ENCODE assay signal across 23 cellular contexts in genomic region chr12:120650249-120650690, GRCh38. TPM values are rescaled to one million over a fixed set of nuclear protein-coding genes. Genes with fewer than 3 reads are reported as not detected.
DNase-seq lines count a peak whose midpoint lies in the region; ATAC-seq and TF ChIP-seq lines count a peak whose summit lies in the region.
"Had no signal": no experiment of that assay in that cellular context is flagged by ENCODE, and none has a peak within 500 bp of the region (broad histone marks: within the 10 kb centered on the region; RNA-seq: fewer than 3 reads in every experiment).

No MANE protein-coding gene starts in this region.

- peaks cover 25% of the 10 kb centered on the region for H3K27me3 Mint-ChIP-seq in neural progenitor cell (ENCODE audit: insufficient read depth, low read depth)
- peaks cover 28 to 92% (median 39%) of the 10 kb centered on the region in 5 donors for H3K27me3 Mint-ChIP-seq in naive thymus-derived CD8-positive, alpha-beta T cell

- H2AFZ ChIP-seq in neural progenitor cell (replicated peaks) (no peak overlapping the region), PC-9 (no peak overlapping the region)

- H4K20me1 ChIP-seq in neural progenitor cell (ENCODE audit: low read depth) (no peaks in the 10 kb centered on the region), PC-9 (ENCODE audit: insufficient read depth) (no peaks in the 10 kb centered on the region)

- H3K36me3 Mint-ChIP-seq in neural progenitor cell: no peaks in the 10 kb centered on the region
- peaks cover 0 to 5% (median 0%) of the 10 kb centered on the region in 3 donors for H3K36me3 Mint-ChIP-seq in naive thymus-derived CD8-positive, alpha-beta T cell
- H3K36me3 Mint-ChIP-seq: activated naive CD4-positive, alpha-beta T cell treated with anti-CD3 and anti-CD28 coated beads, Interleukin-2, amount 10 ng/mL, durations not matched to agents 7 days and 5 days; CD8-positive, alpha-beta memory T cell had no signal

- TF ChIP-seq CTCF in heart left ventricle (IDR thresholded peaks at IDR 0.05) (no peak), neural progenitor cell (IDR thresholded peaks at IDR 0.05) (no peak), vagina (IDR thresholded peaks at IDR 0.05) (no peak), PC-9 (conservative IDR thresholded peaks at IDR 0.05) (no peak)

- WGBS in heart left ventricle, 4 donors: 45 to 58% (median 50%) methylated on average over 12 of the region's 12 CpGs

- CTCF ChIA-PET in PC-9 (lab: Charles Lee): interaction anchor here (0.6 to 0.7 kb wide), 3 partner anchors 67 to 1590 kb away, joined by 3 to 6 read pairs (median 5); no protein-coding TSS in a partner anchor

- H3K4me3 Mint-ChIP-seq in neural progenitor cell: peak overlapping the region; percentile 59
- H3K4me3 Mint-ChIP-seq in naive thymus-derived CD8-positive, alpha-beta T cell: no peak overlapping the region
- H3K4me3 Mint-ChIP-seq: activated naive CD4-positive, alpha-beta T cell treated with anti-CD3 and anti-CD28 coated beads, Interleukin-2, amount 10 ng/mL, durations not matched to agents 7 days and 5 days; CD8-positive, alpha-beta memory T cell had no signal

- H3F3A ChIP-seq in neural progenitor cell (ENCODE audit: low read depth): peaks cover 19% of the 10 kb centered on the region
- H3F3A ChIP-seq in PC-9 (ENCODE audit: insufficient read depth, low read depth): no peaks in the 10 kb centered on the region

- H3K4me2 ChIP-seq in neural progenitor cell (peak overlapping the region; percentile 81), PC-9 (no peak overlapping the region)
- H3K4me2 ChIP-seq: KMS-11 had no signal

- H3K9me3 ChIP-seq in heart left ventricle: no peaks in the 10 kb centered on the region
- H3K9me3 ChIP-seq in neural progenitor cell (ENCODE audit: low read depth): no peaks in the 10 kb centered on the region
- H3K9me3 ChIP-seq in vagina: no peaks in the 10 kb centered on the region
- H3K9me3 ChIP-seq in PC-9 (ENCODE audit: insufficient read depth, low read depth): no peaks in the 10 kb centered on the region
- H3K9me3 ChIP-seq: A549, body of pancreas, suprapubic skin had no signal

- H3K9me3 Mint-ChIP-seq in neural progenitor cell: no peaks in the 10 kb centered on the region
- no peaks in the 10 kb centered on the region for H3K9me3 Mint-ChIP-seq in naive thymus-derived CD8-positive, alpha-beta T cell
- H3K9me3 Mint-ChIP-seq: activated naive CD4-positive, alpha-beta T cell treated with anti-CD3 and anti-CD28 coated beads, Interleukin-2, amount 10 ng/mL, durations not matched to agents 7 days and 5 days; CD8-positive, alpha-beta memory T cell had no signal

- H3K79me2 ChIP-seq in neural progenitor cell (ENCODE audit: low read depth) (no peaks in the 10 kb centered on the region), PC-9 (ENCODE audit: low read depth) (no peaks in the 10 kb centered on the region)

- H3K27ac ChIP-seq in heart left ventricle: peak overlapping the region; percentile 31 to 85 (median 68)
- peak overlapping the region; percentile 79 for H3K27ac ChIP-seq in angular gyrus (ENCODE audit: low read depth, low read length)
- H3K27ac ChIP-seq in neural progenitor cell: no peak overlapping the region
- H3K27ac ChIP-seq in vagina: peak overlapping the region; percentile 75
- H3K27ac ChIP-seq in PC-9: no peak overlapping the region
- H3K27ac ChIP-seq: body of pancreas, KMS-11, suprapubic skin had no signal

- no peak overlapping the region for H3K9ac ChIP-seq in neural progenitor cell
- H3K9ac ChIP-seq: KMS-11 had no signal

- no TSS peak for BruUV-seq in PC-9 (replicated peaks; lab: Mats Ljungman, UMichigan)

- peaks cover 63% of the 10 kb centered on the region for H3K4me1 Mint-ChIP-seq in neural progenitor cell
- peaks cover 9 to 20% (median 14%) of the 10 kb centered on the region in 4 donors for H3K4me1 Mint-ChIP-seq in naive thymus-derived CD8-positive, alpha-beta T cell

- H3K4me1 ChIP-seq in heart left ventricle (peaks cover 0 to 68% (median 40%) of the 10 kb centered on the region in 12 donors), neural progenitor cell (peaks cover 30% of the 10 kb centered on the region), vagina (peaks cover 18% of the 10 kb centered on the region), PC-9 (replicated peaks; ENCODE audit: insufficient read depth) (peaks cover 5% of the 10 kb centered on the region; the same call in 1 of the 2 replicates)

- DNase-seq in heart left ventricle (no peak), cardiac septum (ENCODE audit: low spot score) (no peak), neural progenitor cell (ENCODE audit: low spot score) (no peak), vagina (ENCODE audit: extremely low spot score in 2 of 2) (no peak), PC-9 (no peak), NCI-H2081 treated with DMSO at 0.1 percent for 48 hours (lab: John Stamatoyannopoulos, UW) (no peak)
- no peak for DNase-seq in naive thymus-derived CD8-positive, alpha-beta T cell
- DNase-seq: activated CD4-positive, alpha-beta T cell treated with anti-CD3 and anti-CD28 coated beads, Interleukin-2, amount 50 U/mL, for 4 hours; activated naive CD4-positive, alpha-beta T cell treated with anti-CD3 and anti-CD28 coated beads, Interleukin-2, amount 10 ng/mL, durations not matched to agents 7 days and 5 days; activated T-cell treated with anti-CD3 and anti-CD28 coated beads, Interleukin-2, amount 50 U/mL, for 1 hour; body of pancreas; CD8-positive, alpha-beta memory T cell; dermis blood vessel endothelial cell; DMS79 treated with DMSO at 0.1 percent for 48 hours; NCI-H187 treated with DMSO at 0.1 percent for 48 hours; NCI-H446 treated with DMSO at 0.1 percent for 48 hours; stimulated activated CD4-positive, alpha-beta T cell treated with anti-CD3 and anti-CD28 coated beads, Interleukin-4, amount 100 ng/mL, for 24 hours; T-helper 1 cell had no signal

- peaks cover 0 to 12% (median 0%) of the 10 kb centered on the region in 9 donors for H3K27me3 ChIP-seq in heart left ventricle
- H3K27me3 ChIP-seq in neural progenitor cell: peaks cover 16% of the 10 kb centered on the region
- H3K27me3 ChIP-seq in vagina: no peaks in the 10 kb centered on the region
- no peaks in the 10 kb centered on the region for H3K27me3 ChIP-seq in PC-9 (ENCODE audit: insufficient read depth, low read depth)
- H3K27me3 ChIP-seq: body of pancreas had no signal

- no peak for ATAC-seq in heart left ventricle
- ATAC-seq in naive thymus-derived CD8-positive, alpha-beta T cell: no peak
- ATAC-seq: body of pancreas had no signal

- H3K36me3 ChIP-seq in heart left ventricle: no peaks in the 10 kb centered on the region
- H3K36me3 ChIP-seq in neural progenitor cell: no peaks in the 10 kb centered on the region
- no peaks in the 10 kb centered on the region for H3K36me3 ChIP-seq in vagina
- H3K36me3 ChIP-seq in PC-9 (ENCODE audit: low read depth): no peaks in the 10 kb centered on the region
- H3K36me3 ChIP-seq: suprapubic skin had no signal

- peak overlapping the region; percentile 82 for H3K27ac Mint-ChIP-seq in neural progenitor cell
- no peak overlapping the region for H3K27ac Mint-ChIP-seq in naive thymus-derived CD8-positive, alpha-beta T cell
- H3K27ac Mint-ChIP-seq: activated naive CD4-positive, alpha-beta T cell treated with anti-CD3 and anti-CD28 coated beads, Interleukin-2, amount 10 ng/mL, durations not matched to agents 7 days and 5 days had no signal

- H3K4me3 ChIP-seq in heart left ventricle (peak overlapping the region in 11 of 12 donors; percentile 32 to 61 (median 47)), neural progenitor cell (no peak overlapping the region), vagina (peak overlapping the region; percentile 30 to 39), PC-9 (no peak overlapping the region)
- H3K4me3 ChIP-seq: A549, body of pancreas had no signal

- POLR2A ChIA-PET in naive thymus-derived CD8-positive, alpha-beta T cell (lab: Charles Lee): no interaction called here
- POLR2A ChIA-PET in PC-9 (lab: Charles Lee; ENCODE audit: unreplicated experiment): no interaction called here

- TF ChIP-seq POLR2A in heart left ventricle (IDR thresholded peaks at IDR 0.05) (no peak), vagina (IDR thresholded peaks at IDR 0.05) (no peak)

- H3K9me2 ChIP-seq in PC-9 (ENCODE audit: insufficient read depth): no peaks in the 10 kb centered on the region

- intact Hi-C loops in heart left ventricle (cut with DNase I) (loop anchor here in 4 of 10 donors (5.0 kb wide), 1 partner anchor 37 kb away; the partner anchor contains the start of gene MLEC (in 4 of the 4)), cardiac septum (cut with DNase I) (no loop called here), vagina (cut with DNase I) (no loop called here), PC-9 (cut with micrococcal nuclease; ENCODE audit: unreplicated experiment) (no loop called here)

RNA-seq across cellular contexts. Expression of gene CABP1, which starts 9.8 kb away (rescaled TPM):
- total RNA-seq in heart left ventricle (1 to 10 TPM; 2.4 to 9.1 (median 3.8) TPM), cardiac septum (2.8 TPM), neural progenitor cell (ENCODE audit: low replicate concordance) (0.47 and 1.6 TPM in 2 replicates), vagina (0.49 TPM), PC-9 (2021) (not detected in 2 replicates)
- 1 to 10 TPM; 2.9 to 9.9 TPM for polyA plus RNA-seq in heart left ventricle
- total RNA-seq in naive thymus-derived CD8-positive, alpha-beta T cell: under 1 TPM in 1 of 2 experiments, not detected in 1; 0.34 TPM
- polyA plus RNA-seq in naive thymus-derived CD8-positive, alpha-beta T cell: not detected
- total RNA-seq: osteocyte had no signal
- polyA plus RNA-seq: CD8-positive, alpha-beta memory T cell had no signal

RNA-seq across cellular contexts. Expression of gene MLEC, which starts 36.7 kb away (rescaled TPM):
- total RNA-seq in heart left ventricle (100 to 1,000 TPM in 7 of 9 donors, 10 to 100 TPM in 2; 91.0 to 150 (median 117) TPM), cardiac septum (103 TPM), neural progenitor cell (ENCODE audit: low replicate concordance) (94.7 and 100 TPM in 2 replicates), vagina (33.1 TPM), PC-9 (2021) (110 and 131 TPM in 2 replicates)
- 100 to 1,000 TPM in 1 of 2 donors, 10 to 100 TPM in 1; 39.2 to 111 TPM for polyA plus RNA-seq in heart left ventricle
- 10 to 100 TPM; 40.7 to 44.6 TPM for total RNA-seq in naive thymus-derived CD8-positive, alpha-beta T cell
- polyA plus RNA-seq in naive thymus-derived CD8-positive, alpha-beta T cell: 10 to 100 TPM; 32.7 to 41.2 (median 36.0) TPM

RNA-seq across cellular contexts. Expression of gene UNC119B, which starts 60.0 kb away (rescaled TPM):
- 10 to 100 TPM in 6 of 9 donors, 1 to 10 TPM in 3; 9.1 to 12.6 (median 10.7) TPM for total RNA-seq in heart left ventricle
- 10 to 100 TPM in 1 of 2 donors, 1 to 10 TPM in 1; 3.9 to 13.7 TPM for polyA plus RNA-seq in heart left ventricle
- total RNA-seq in cardiac septum: 10.9 TPM
- total RNA-seq in neural progenitor cell (ENCODE audit: low replicate concordance): 58.4 and 58.9 TPM in 2 replicates
- total RNA-seq in vagina: 16.0 TPM
- 10 to 100 TPM; 23.3 to 24.2 TPM for total RNA-seq in naive thymus-derived CD8-positive, alpha-beta T cell
- polyA plus RNA-seq in naive thymus-derived CD8-positive, alpha-beta T cell: 10 to 100 TPM in 1 of 3 donors, 1 to 10 TPM in 2; 9.6 to 11.5 (median 9.7) TPM
- total RNA-seq in PC-9 (2021): 25.9 and 30.2 TPM in 2 replicates

Comparison
In these comparisons a context has a peak if more than half of its experiments do, and no peak if none do; other contexts are left out.
1. H3K27ac ChIP-seq: peak in heart left ventricle (12 of 12), angular gyrus (single experiment) and vagina (single experiment); none in neural progenitor cell (single experiment) and PC-9 (single experiment).
2. H3K4me3 ChIP-seq: peak in heart left ventricle (11 of 12) and vagina (2 of 2); none in neural progenitor cell (single experiment) and PC-9 (single experiment).